Comparison of ENCODE assay signal across 8 cellular contexts in the genomic region with DNA sequence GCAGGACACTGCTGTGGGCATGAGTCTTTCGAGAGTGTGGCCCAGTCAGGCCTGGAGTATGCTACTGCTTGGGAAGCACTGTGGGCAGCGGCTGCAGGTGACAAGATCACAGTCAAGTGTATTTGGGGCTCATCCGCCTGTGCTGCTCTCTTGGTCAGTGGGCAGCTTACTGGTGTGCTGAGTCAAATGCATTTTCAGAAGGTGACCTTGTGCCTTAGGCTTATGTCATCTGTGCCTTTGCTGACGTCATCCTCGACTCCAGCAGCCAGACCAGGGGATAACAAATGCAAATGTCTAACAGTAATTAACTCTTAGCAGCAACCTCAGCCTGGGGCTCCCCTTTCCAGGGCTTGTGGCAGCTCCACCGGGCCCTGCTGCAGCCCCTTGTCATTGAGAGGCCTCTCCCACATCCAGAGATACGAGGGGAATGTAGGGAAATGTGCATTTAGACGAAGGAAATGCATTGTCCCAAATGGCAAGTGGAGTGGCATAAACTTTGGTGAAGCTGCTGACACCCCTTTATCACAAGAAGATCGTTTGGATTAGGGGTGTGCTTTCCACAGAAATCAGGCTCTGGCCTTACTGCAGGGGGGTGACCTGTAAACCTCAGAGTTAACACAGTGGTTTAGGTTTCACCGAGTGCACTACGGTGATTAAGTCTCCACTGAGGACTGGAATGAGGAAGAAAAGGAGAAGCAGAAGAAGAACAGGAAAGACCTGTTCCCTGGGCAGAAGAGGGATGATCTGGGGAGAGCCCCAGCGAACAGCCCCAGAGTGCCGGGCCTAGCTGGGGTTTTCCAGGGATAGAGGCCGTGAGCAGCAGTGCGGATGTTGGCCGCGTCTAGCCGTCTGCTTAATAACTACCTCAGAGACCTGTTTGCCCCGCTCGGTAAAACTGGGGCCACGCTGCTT. TPM values are rescaled to one million over a fixed set of nuclear protein-coding genes. Genes with fewer than 3 reads are reported as not detected.
A peak's percentile ranks its signal among the peaks of the same experiment; 100 is the strongest.
DNase-seq lines count a peak whose midpoint lies in the region; ATAC-seq and TF ChIP-seq lines count a peak whose summit lies in the region.

No MANE protein-coding gene starts in this region.

- peak overlapping the region in 4 of 8 donors; percentile 10 to 72 (median 43) for H3K4me3 Mint-ChIP-seq in CD4-positive, alpha-beta memory T cell
- H3K4me3 Mint-ChIP-seq in endodermal cell: no peak overlapping the region

- CTCF ChIA-PET in CD4-positive, alpha-beta memory T cell (lab: Charles Lee; ENCODE audit: partially characterized antibody): interaction anchor here (1.2 to 1.8 kb wide), 2 partner anchors 9 to 84 kb away, joined by 4 read pairs; no protein-coding TSS in a partner anchor

- H3K36me3 ChIP-seq in CD4-positive, alpha-beta memory T cell (ENCODE audit: insufficient read depth, low read length): no peaks in the 10 kb centered on the region
- H3K36me3 ChIP-seq in endodermal cell (ENCODE audit: control insufficient read depth, insufficient read depth, low read length) (no peaks in the 10 kb centered on the region), parathyroid adenoma (ENCODE audit: control insufficient read depth, insufficient read depth, low read length) (no peaks in the 10 kb centered on the region)
- H3K36me3 ChIP-seq in effector memory CD4-positive, alpha-beta T cell (ENCODE audit: control insufficient read depth, insufficient read depth, low read length): no peaks in the 10 kb centered on the region

- TF ChIP-seq CTCF in endodermal cell (conservative IDR thresholded peaks at IDR 0.05): no peak
- no peak for TF ChIP-seq CTCF in parathyroid adenoma (IDR thresholded peaks at IDR 0.05)

- H3K36me3 Mint-ChIP-seq in CD4-positive, alpha-beta memory T cell: no peaks in the 10 kb centered on the region
- no peaks in the 10 kb centered on the region for H3K36me3 Mint-ChIP-seq in endodermal cell (ENCODE audit: low read depth)

- H3K79me2 ChIP-seq in parathyroid adenoma: no peaks in the 10 kb centered on the region

- no peak for DNase-seq in CD4-positive, alpha-beta memory T cell
- DNase-seq in NCI-H510A treated with DMSO at 0.1 percent for 48 hours (lab: John Stamatoyannopoulos, UW): peak; percentile 85
- DNase-seq in endodermal cell: peak; percentile 64
- DNase-seq in NK-92 treated with Interleukin-12 subunit alpha and Interleukin-12 subunit beta, amount 100 ng/mL, for 24 hours (lab: John Stamatoyannopoulos, UW): no peak
- DNase-seq in effector memory CD4-positive, alpha-beta T cell: no peak
- no peak for DNase-seq in AG20443 (ENCODE audit: low spot score)

- H3K9ac ChIP-seq in endodermal cell (ENCODE audit: extremely low read depth, low read length, poor library complexity, severe bottlenecking): no peak overlapping the region
- no peak overlapping the region for H3K9ac ChIP-seq in parathyroid adenoma

- no peaks in the 10 kb centered on the region for H3K27me3 ChIP-seq in CD4-positive, alpha-beta memory T cell (ENCODE audit: insufficient read depth, low read length)
- H3K27me3 ChIP-seq in endodermal cell (ENCODE audit: control insufficient read depth, insufficient read depth, low read length, poor library complexity, severe bottlenecking) (no peaks in the 10 kb centered on the region), parathyroid adenoma (ENCODE audit: control insufficient read depth, insufficient read depth, low read length) (no peaks in the 10 kb centered on the region)
- H3K27me3 ChIP-seq in effector memory CD4-positive, alpha-beta T cell (replicated peaks; ENCODE audit: control insufficient read depth, insufficient read depth, low read length, poor library complexity, severe bottlenecking): no peaks in the 10 kb centered on the region

- H3K4me3 ChIP-seq in CD4-positive, alpha-beta memory T cell (ENCODE audit: low read length in 2 of 2): no peak overlapping the region
- no peak overlapping the region for H3K4me3 ChIP-seq in endodermal cell (ENCODE audit: low read length)
- no peak overlapping the region for H3K4me3 ChIP-seq in parathyroid adenoma (ENCODE audit: low read depth, low read length)
- no peak overlapping the region for H3K4me3 ChIP-seq in effector memory CD4-positive, alpha-beta T cell (ENCODE audit: insufficient read depth, low read depth, low read length, poor library complexity, severe bottlenecking)

- H3K4me2 ChIP-seq in parathyroid adenoma (ENCODE audit: low read length): no peak overlapping the region

- H3K27ac Mint-ChIP-seq in CD4-positive, alpha-beta memory T cell: peak overlapping the region; percentile 35 to 97 (median 86)
- peak overlapping the region; percentile 75 for H3K27ac Mint-ChIP-seq in endodermal cell

- H3K9me3 ChIP-seq in CD4-positive, alpha-beta memory T cell (ENCODE audit: control insufficient read depth in 1 of 2, low read length in 2 of 2): no peaks in the 10 kb centered on the region
- H3K9me3 ChIP-seq in endodermal cell (ENCODE audit: control insufficient read depth, low read length) (no peaks in the 10 kb centered on the region), parathyroid adenoma (ENCODE audit: control insufficient read depth, low read length) (no peaks in the 10 kb centered on the region)
- H3K9me3 ChIP-seq in effector memory CD4-positive, alpha-beta T cell (ENCODE audit: control insufficient read depth, low read length): no peaks in the 10 kb centered on the region

- POLR2A ChIA-PET in CD4-positive, alpha-beta memory T cell (lab: Charles Lee; ENCODE audit: partially characterized antibody): interaction anchor here (2.6 to 3.0 kb wide), 2 partner anchors 70 to 73 kb away, joined by 17 to 23 read pairs; a partner anchor contains a TSS

- 89 to 93% methylated on average over 15 to 21 of the region's 21 CpGs for WGBS in endodermal cell (ENCODE audit: insufficient coverage in 1 of 2, insufficient read length in 1 of 2), 2 experiments

- H3K27ac ChIP-seq in CD4-positive, alpha-beta memory T cell (ENCODE audit: low read depth, low read length): no peak overlapping the region
- H3K27ac ChIP-seq in endodermal cell (ENCODE audit: low read depth, low read length): no peak overlapping the region
- peak overlapping the region; percentile 98 for H3K27ac ChIP-seq in parathyroid adenoma
- no peak overlapping the region for H3K27ac ChIP-seq in effector memory CD4-positive, alpha-beta T cell (ENCODE audit: insufficient read depth, low read length, poor library complexity, severe bottlenecking)

- H3K4me1 ChIP-seq in CD4-positive, alpha-beta memory T cell (ENCODE audit: insufficient read depth, low read length): peaks cover 21% of the 10 kb centered on the region
- peaks cover 9% of the 10 kb centered on the region for H3K4me1 ChIP-seq in endodermal cell (ENCODE audit: control insufficient read depth, insufficient read depth, low read length)
- H3K4me1 ChIP-seq in parathyroid adenoma: peaks cover 47% of the 10 kb centered on the region
- peaks cover 20% of the 10 kb centered on the region for H3K4me1 ChIP-seq in effector memory CD4-positive, alpha-beta T cell (ENCODE audit: control insufficient read depth, insufficient read depth, low read length, poor library complexity, severe bottlenecking)

- no peaks in the 10 kb centered on the region for H3K9me3 Mint-ChIP-seq in CD4-positive, alpha-beta memory T cell
- no peaks in the 10 kb centered on the region for H3K9me3 Mint-ChIP-seq in endodermal cell

- peak; percentile 46 for ATAC-seq in GM21390 (IDR thresholded peaks at IDR 0.05; ENCODE audit: unreplicated experiment)

- peak overlapping the region; percentile 89 for H2AFZ ChIP-seq in parathyroid adenoma

- H3K4me1 Mint-ChIP-seq in CD4-positive, alpha-beta memory T cell: peaks cover 17 to 31% (median 25%) of the 10 kb centered on the region in 4 donors
- peaks cover 31% of the 10 kb centered on the region for H3K4me1 Mint-ChIP-seq in endodermal cell

- intact Hi-C loops in CD4-positive, alpha-beta memory T cell (cut with micrococcal nuclease): loop anchor here (5.0 kb wide), 1 partner anchor 70 kb away; a partner anchor contains a TSS

- H3K27me3 Mint-ChIP-seq in CD4-positive, alpha-beta memory T cell: no peaks in the 10 kb centered on the region
- no peaks in the 10 kb centered on the region for H3K27me3 Mint-ChIP-seq in endodermal cell (ENCODE audit: insufficient read depth)

RNA-seq across cellular contexts. Expression of a gene that starts 39.7 kb away (rescaled TPM):
- 10 to 100 TPM; 84.6 to 86.2 TPM for total RNA-seq in CD4-positive, alpha-beta memory T cell
- polyA plus RNA-seq in CD4-positive, alpha-beta memory T cell: 100 to 1,000 TPM; 329 to 413 TPM
- 100 to 1,000 TPM; 263 to 277 TPM for total RNA-seq in endodermal cell
- 181 TPM for polyA plus RNA-seq in endodermal cell (2013, experiment 1 of 2)
- 184 TPM for polyA plus RNA-seq in endodermal cell (2013, experiment 2 of 2)

Comparison
In these comparisons a context has a peak if more than half of its experiments do, and no peak if none do; other contexts are left out.
1. DNase-seq: peak in NCI-H510A treated with DMSO at 0.1 percent for 48 hours (single experiment) and endodermal cell (single experiment); none in CD4-positive, alpha-beta memory T cell (0 of 5), NK-92 treated with Interleukin-12 subunit alpha and Interleukin-12 subunit beta, amount 100 ng/mL, for 24 hours (single experiment), effector memory CD4-positive, alpha-beta T cell (0 of 3) and AG20443 (single experiment).